ENCODE assay signal across 9 cellular contexts in genomic region chr11:117458275-117459120, GRCh38.
DNase-seq lines count a peak whose midpoint lies in the region; ATAC-seq and TF ChIP-seq lines count a peak whose summit lies in the region.
"Had no signal": no experiment of that assay in that cellular context is flagged by ENCODE, and none has a peak within 500 bp of the region (broad histone marks: within the 10 kb centered on the region; RNA-seq: fewer than 3 reads in every experiment).

No MANE protein-coding gene starts in this region.

- H3K36me3 ChIP-seq in transverse colon: no peaks in the 10 kb centered on the region
- H3K36me3 ChIP-seq in hepatocyte (replicated peaks; ENCODE audit: insufficient read depth, low read depth): no peaks in the 10 kb centered on the region

- no peaks in the 10 kb centered on the region for H3K79me2 ChIP-seq in hepatocyte

- H3K4me3 ChIP-seq in transverse colon: no peak overlapping the region
- no peak overlapping the region for H3K4me3 ChIP-seq in hepatocyte

- H3K27ac ChIP-seq in transverse colon (no peak overlapping the region), hepatocyte (no peak overlapping the region)

- H3K9me2 ChIP-seq in hepatocyte (replicated peaks; ENCODE audit: insufficient read depth): no peaks in the 10 kb centered on the region

- H3K4me2 ChIP-seq in hepatocyte: no peak overlapping the region

- TF ChIP-seq EP300 in transverse colon (IDR thresholded peaks at IDR 0.05; ENCODE audit: low read depth): no peak

- intact Hi-C loops in transverse colon (cut with DNase I; ENCODE audit: low total_unique reads): no loop called here

- 89% methylated on average over 14 of the region's 22 CpGs; no CpG with 5 or more reads in 1 of the 2 donors for WGBS in transverse colon (ENCODE audit: low coverage in 1 of 2), 2 donors
- WGBS in hepatocyte (ENCODE audit: low lambda C conversion rate, missing lambda C conversion rate): 96% methylated on average over 22 of the region's 22 CpGs

- in situ Hi-C loops in transverse colon (cut with MboI; ENCODE audit: low pct_ligation_motif_present in 1 of 4, low pct_unique_long_range_greater_than_20kb in 1 of 4, low sequenced_read_pairs in 3 of 4): no loop called here

- H3K27me3 ChIP-seq in transverse colon: no peaks in the 10 kb centered on the region
- no peaks in the 10 kb centered on the region for H3K27me3 ChIP-seq in hepatocyte

- H3K4me1 ChIP-seq in transverse colon: no peaks in the 10 kb centered on the region
- no peaks in the 10 kb centered on the region for H3K4me1 ChIP-seq in hepatocyte (ENCODE audit: insufficient read depth)

- TF ChIP-seq CTCF in transverse colon (IDR thresholded peaks at IDR 0.05): no peak
- no peak for TF ChIP-seq CTCF in hepatocyte (IDR thresholded peaks at IDR 0.05; ENCODE audit: poor library complexity)

- H3K9me3 ChIP-seq in transverse colon: peaks cover 0 to 6% of the 10 kb centered on the region in 2 donors
- no peaks in the 10 kb centered on the region for H3K9me3 ChIP-seq in hepatocyte (ENCODE audit: low read depth)

- no peak for TF ChIP-seq POLR2A in transverse colon (IDR thresholded peaks at IDR 0.05)

- no peak overlapping the region for H2AFZ ChIP-seq in hepatocyte

- no peaks in the 10 kb centered on the region for H4K20me1 ChIP-seq in hepatocyte (ENCODE audit: insufficient read depth, poor library complexity, severe bottlenecking)

- ATAC-seq in GM18511 (IDR thresholded peaks at IDR 0.05; ENCODE audit: unreplicated experiment): peak; percentile 73

- DNase-seq in COLO668 (lab: John Stamatoyannopoulos, UW; ENCODE audit: unreplicated experiment) (peak; percentile 83), NCI-H510A (lab: John Stamatoyannopoulos, UW) (peak; percentile 64), glomerular visceral epithelial cell (ENCODE audit: extremely low spot score) (peak; percentile 45), transverse colon (no peak), GOT3 (lab: John Stamatoyannopoulos, UW) (no peak), Ammon's horn (ENCODE audit: low spot score) (no peak), hepatocyte (ENCODE audit: low spot score) (no peak)
- DNase-seq: effector CD8-positive, alpha-beta T cell had no signal

Comparison
In these comparisons a context has a peak if more than half of its experiments do, and no peak if none do; other contexts are left out.
1. DNase-seq: peak in COLO668 (single experiment), NCI-H510A (single experiment) and glomerular visceral epithelial cell (single experiment); none in transverse colon (single experiment), GOT3 (single experiment), Ammon's horn (single experiment) and hepatocyte (single experiment).